Comparison of ENCODE assay signal across 8 cellular contexts in genomic region chr18:80108739-80109675, GRCh38. TPM values are rescaled to one million over a fixed set of nuclear protein-coding genes. Genes with fewer than 3 reads are reported as not detected.
A peak's percentile ranks its signal among the peaks of the same experiment; 100 is the strongest.
DNase-seq lines count a peak whose midpoint lies in the region; ATAC-seq and TF ChIP-seq lines count a peak whose summit lies in the region.

A gene with protein sequence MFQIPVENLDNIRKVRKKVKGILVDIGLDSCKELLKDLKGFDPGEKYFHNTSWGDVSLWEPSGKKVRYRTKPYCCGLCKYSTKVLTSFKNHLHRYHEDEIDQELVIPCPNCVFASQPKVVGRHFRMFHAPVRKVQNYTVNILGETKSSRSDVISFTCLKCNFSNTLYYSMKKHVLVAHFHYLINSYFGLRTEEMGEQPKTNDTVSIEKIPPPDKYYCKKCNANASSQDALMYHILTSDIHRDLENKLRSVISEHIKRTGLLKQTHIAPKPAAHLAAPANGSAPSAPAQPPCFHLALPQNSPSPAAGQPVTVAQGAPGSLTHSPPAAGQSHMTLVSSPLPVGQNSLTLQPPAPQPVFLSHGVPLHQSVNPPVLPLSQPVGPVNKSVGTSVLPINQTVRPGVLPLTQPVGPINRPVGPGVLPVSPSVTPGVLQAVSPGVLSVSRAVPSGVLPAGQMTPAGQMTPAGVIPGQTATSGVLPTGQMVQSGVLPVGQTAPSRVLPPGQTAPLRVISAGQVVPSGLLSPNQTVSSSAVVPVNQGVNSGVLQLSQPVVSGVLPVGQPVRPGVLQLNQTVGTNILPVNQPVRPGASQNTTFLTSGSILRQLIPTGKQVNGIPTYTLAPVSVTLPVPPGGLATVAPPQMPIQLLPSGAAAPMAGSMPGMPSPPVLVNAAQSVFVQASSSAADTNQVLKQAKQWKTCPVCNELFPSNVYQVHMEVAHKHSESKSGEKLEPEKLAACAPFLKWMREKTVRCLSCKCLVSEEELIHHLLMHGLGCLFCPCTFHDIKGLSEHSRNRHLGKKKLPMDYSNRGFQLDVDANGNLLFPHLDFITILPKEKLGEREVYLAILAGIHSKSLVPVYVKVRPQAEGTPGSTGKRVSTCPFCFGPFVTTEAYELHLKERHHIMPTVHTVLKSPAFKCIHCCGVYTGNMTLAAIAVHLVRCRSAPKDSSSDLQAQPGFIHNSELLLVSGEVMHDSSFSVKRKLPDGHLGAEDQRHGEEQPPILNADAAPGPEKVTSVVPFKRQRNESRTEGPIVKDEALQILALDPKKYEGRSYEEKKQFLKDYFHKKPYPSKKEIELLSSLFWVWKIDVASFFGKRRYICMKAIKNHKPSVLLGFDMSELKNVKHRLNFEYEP (plus strand): TSS chr18:80109262. CDS start chr18:80117543, 8,281 bp downstream.

- peak within 1 kb of the TSS; percentile 1; the same call in 1 of the 2 replicates for H2AK5ac ChIP-seq in IMR-90 (ENCODE audit: low read depth, low read length)

- in situ Hi-C loops in IMR-90 (cut with MboI; ENCODE audit: low sequenced_read_pairs) = no loop called here

- H3K79me1 ChIP-seq in IMR-90 (ENCODE audit: low read depth in 1 of 2, low read length in 2 of 2) = peaks cover 22 to 35% of the 10 kb centered on the region in 2 experiments

- peak within 1 kb of the TSS; percentile 92 for H3K27ac Mint-ChIP-seq in activated T-cell treated with anti-CD3 and anti-CD28 coated beads, Interleukin-2, amount 50 U/mL, for 24 hours

- peak within 1 kb of the TSS; percentile 69; the same call in 1 of the 2 replicates for H3K18ac ChIP-seq in IMR-90 (ENCODE audit: low read depth, low read length)

- no peaks in the 10 kb centered on the region for H3K27me3 Mint-ChIP-seq in activated T-cell treated with anti-CD3 and anti-CD28 coated beads, Interleukin-2, amount 50 U/mL, for 24 hours

- H3K23ac ChIP-seq in IMR-90 (ENCODE audit: low read depth, low read length) = peak within 1 kb of the TSS; percentile 77; the same call in 1 of the 2 replicates

- peaks cover 60% of the 10 kb centered on the region for H3K4me1 Mint-ChIP-seq in activated T-cell treated with anti-CD3 and anti-CD28 coated beads, Interleukin-2, amount 50 U/mL, for 24 hours (ENCODE audit: low read depth)

- TF ChIP-seq CTCF in IMR-90 (conservative IDR thresholded peaks at IDR 0.05; ENCODE audit: low read depth, low read length) = no peak
- TF ChIP-seq CTCF in esophagus squamous epithelium (IDR thresholded peaks at IDR 0.05) = no peak

- H4K91ac ChIP-seq in IMR-90 (ENCODE audit: insufficient read depth, low read depth, low read length) = peak within 1 kb of the TSS; percentile 23; the same call in 1 of the 2 replicates

- ATAC-seq in GM21528 (IDR thresholded peaks at IDR 0.05; ENCODE audit: low FRiP score, unreplicated experiment) (peak; percentile 79), IMR-90 (ENCODE audit: low read depth) (peak; percentile 82)

- peak within 1 kb of the TSS; percentile 100 for H3K4me3 ChIP-seq in IMR-90 (ENCODE audit: insufficient read depth, low read depth, low read length)
- peak within 1 kb of the TSS; percentile 63 to 90 (median 77) for H3K4me3 ChIP-seq in esophagus squamous epithelium

- TF ChIP-seq RAD21 in IMR-90 (IDR thresholded peaks at IDR 0.05; ENCODE audit: low read length) = no peak

- peak within 1 kb of the TSS; percentile 85 for H3K9ac ChIP-seq in IMR-90 (ENCODE audit: low read depth, low read length)

- CTCF ChIA-PET in IMR-90 (lab: Yijun Ruan, JAX) = no interaction called here

- H2BK5ac ChIP-seq in IMR-90 (ENCODE audit: low read depth, low read length, poor library complexity, severe bottlenecking) = peak within 1 kb of the TSS; percentile 8

- H3K4me1 ChIP-seq in IMR-90 (ENCODE audit: control insufficient read depth, insufficient read depth, low read length) (peaks cover 7% of the 10 kb centered on the region), esophagus squamous epithelium (peaks cover 9 to 39% (median 12%) of the 10 kb centered on the region in 3 donors)

- H4K20me1 ChIP-seq in IMR-90 (ENCODE audit: insufficient read depth, low read length) = peaks cover 33% of the 10 kb centered on the region

- TF ChIP-seq POLR2A in IMR-90 (IDR thresholded peaks at IDR 0.05; ENCODE audit: low read depth, low read length) (peak; percentile 61), esophagus squamous epithelium (IDR thresholded peaks at IDR 0.05) (peak in 3 of 4 donors; percentile 34 to 66 (median 56))

- POLR2A ChIA-PET in IMR-90 (lab: Charles Lee; ENCODE audit: unreplicated experiment) = no interaction called here

- no peaks in the 10 kb centered on the region for H3K27me3 ChIP-seq in IMR-90 (ENCODE audit: control insufficient read depth, insufficient read depth, low read length)
- H3K27me3 ChIP-seq in esophagus squamous epithelium = no peaks in the 10 kb centered on the region

- peak within 1 kb of the TSS; percentile 84 for H3K4me3 Mint-ChIP-seq in activated T-cell treated with anti-CD3 and anti-CD28 coated beads, Interleukin-2, amount 50 U/mL, for 24 hours

- H3K14ac ChIP-seq in IMR-90 (replicated peaks; ENCODE audit: low read depth, low read length) = peak within 1 kb of the TSS; percentile 70; the same call in 1 of the 2 replicates

- H3K9me3 Mint-ChIP-seq in activated T-cell treated with anti-CD3 and anti-CD28 coated beads, Interleukin-2, amount 50 U/mL, for 24 hours = no peaks in the 10 kb centered on the region

- intact Hi-C loops in IMR-90 (cut with micrococcal nuclease) = loop anchor here (1.0 kb wide), 1 partner anchor 138 kb away; the partner anchor contains the start of gene PARD6G
- intact Hi-C loops in esophagus squamous epithelium (cut with DNase I) = no loop called here

- dilution Hi-C loops in IMR-90 (cut with HindIII; ENCODE audit: low sequenced_read_pairs, unreplicated experiment) = no loop called here

- H2BK15ac ChIP-seq in IMR-90 (ENCODE audit: low read depth, low read length) = no peak within 1 kb of the TSS

- no TSS peak for BruUV-seq in IMR-90 (replicated peaks; lab: Mats Ljungman, UMichigan)

- peak within 1 kb of the TSS; percentile 95 for H2AFZ ChIP-seq in IMR-90 (replicated peaks; ENCODE audit: low read length, poor library complexity)

- H3K27ac ChIP-seq in IMR-90 (ENCODE audit: insufficient read depth, low read length) = peak within 1 kb of the TSS; percentile 54; the same call in 1 of the 2 replicates
- peak within 1 kb of the TSS; percentile 88 to 98 (median 92) for H3K27ac ChIP-seq in esophagus squamous epithelium

- H2BK20ac ChIP-seq in IMR-90 (ENCODE audit: low read depth, low read length) = no peak within 1 kb of the TSS

- DNase-seq in DMS114 treated with DMSO at 0.1 percent for 48 hours (lab: John Stamatoyannopoulos, UW; ENCODE audit: unreplicated experiment) = peak; percentile 61
- DNase-seq in IMR-90 = peak; percentile 96
- peak; percentile 90 for DNase-seq in activated T-cell treated with anti-CD3 and anti-CD28 coated beads, Interleukin-2, amount 50 U/mL, for 24 hours
- DNase-seq in esophagus squamous epithelium (lab: John Stamatoyannopoulos, UW) = peak; percentile 54
- peak; percentile 91 for DNase-seq in myocyte (ENCODE audit: low read depth)
- DNase-seq in stimulated activated CD8-positive, alpha-beta memory T cell treated with anti-CD3 and anti-CD28 coated beads, Interleukin-7, amount 100 ng/mL, for 48 hours (ENCODE audit: extremely low read depth in 1 of 2, low read depth in 1 of 2) = peak; percentile 53 to 86

- H3K4ac ChIP-seq in IMR-90 (ENCODE audit: low read depth, low read length) = peak within 1 kb of the TSS; percentile 61; the same call in 1 of the 2 replicates

- peak within 1 kb of the TSS; percentile 74 for H2BK120ac ChIP-seq in IMR-90 (ENCODE audit: low read depth, low read length)

- no peak within 1 kb of the TSS; the same call in 1 of the 2 replicates for H4K5ac ChIP-seq in IMR-90 (ENCODE audit: low read depth, low read length)

- H3K9me3 ChIP-seq in IMR-90 (ENCODE audit: control insufficient read depth, insufficient read depth, low read length) (no peaks in the 10 kb centered on the region), esophagus squamous epithelium (no peaks in the 10 kb centered on the region)

- H4K8ac ChIP-seq in IMR-90 (ENCODE audit: low read depth in 2 of 2, low read length in 2 of 2) = peak within 1 kb of the TSS in 1 of 2 experiments; percentile 85; a peak in 3 of 4 replicates

- H3K9me1 ChIP-seq in IMR-90 (ENCODE audit: insufficient read depth, low read length) = peaks cover 6% of the 10 kb centered on the region

- 1% methylated on average over 19 of the region's 76 CpGs; no CpG with 5 or more reads in 1 of the 2 experiments for WGBS in IMR-90 (ENCODE audit: extremely low coverage in 2 of 2, insufficient read length in 1 of 2), 2 experiments
- 7 to 53% methylated on average over 2 of the region's 76 CpGs for WGBS in esophagus squamous epithelium, 2 donors

- H3K36me3 ChIP-seq in IMR-90 (ENCODE audit: control insufficient read depth, insufficient read depth, low read length) (no peaks in the 10 kb centered on the region), esophagus squamous epithelium (no peaks in the 10 kb centered on the region)

- peak within 1 kb of the TSS; percentile 35; the same call in 1 of the 2 replicates for H3K56ac ChIP-seq in IMR-90 (ENCODE audit: extremely low read depth, insufficient read depth, low read length)

- H3K36me3 Mint-ChIP-seq in activated T-cell treated with anti-CD3 and anti-CD28 coated beads, Interleukin-2, amount 50 U/mL, for 24 hours (ENCODE audit: low read depth) = peaks cover 32% of the 10 kb centered on the region

- peak within 1 kb of the TSS; percentile 92 for H2AK9ac ChIP-seq in IMR-90 (replicated peaks; ENCODE audit: low read depth, low read length, poor library complexity)

- peak within 1 kb of the TSS; percentile 80 for H3K4me2 ChIP-seq in IMR-90 (ENCODE audit: low read depth, low read length)

TF ChIP-seq in IMR-90, 13 proteins besides CTCF, POLR2A, EP300 and RAD21 (continues in another document):
- TF ChIP-seq NFE2L2 (IDR thresholded peaks at IDR 0.05; ENCODE audit: low read depth, low read length) (no peak), MXI1 (IDR thresholded peaks at IDR 0.05; ENCODE audit: borderline replicate concordance, low read depth, low read length) (no peak)

TF ChIP-seq in PFSK-1, 5 proteins besides CTCF, POLR2A, EP300 and RAD21:
- no peak for TF ChIP-seq SIN3A (IDR thresholded peaks at IDR 0.05; ENCODE audit: borderline replicate concordance, insufficient read depth, low read length)
- TF ChIP-seq TAF1 (IDR thresholded peaks at IDR 0.05; ENCODE audit: borderline replicate concordance, insufficient read depth, low read length) = peak; percentile 57; the same call in 1 of the 2 replicates
- TF ChIP-seq FOXP2 (optimal IDR thresholded peaks at IDR 0.05; ENCODE audit: borderline replicate concordance, extremely low read depth, extremely low read length, insufficient read depth) = peak; percentile 13
- TF ChIP-seq POLR2AphosphoS5 (IDR thresholded peaks at IDR 0.05; ENCODE audit: low read depth, low read length) = peak; percentile 66

RNA-seq across cellular contexts. Expression of the gene that starts here (rescaled TPM):
- 13.9 and 18.3 TPM in 2 replicates for total RNA-seq in IMR-90 (2012; rRNA removed)
- polyA plus RNA-seq in IMR-90 (2012; rRNA removed) = 5.5 and 5.6 TPM in 2 replicates
- polyA plus RNA-seq in IMR-90 (2012; cell fraction: cytosol; rRNA removed) = 3.1 and 3.7 TPM in 2 replicates
- polyA plus RNA-seq in IMR-90 (2012; cell fraction: nucleus; rRNA removed; ENCODE audit: low replicate concordance) = 8.1 and 9.2 TPM in 2 replicates
- polyA plus RNA-seq in PFSK-1 (2012; ENCODE audit: insufficient read length, low read depth) = 12.7 TPM
- 10 to 100 TPM; 10.4 to 16.6 (median 12.9) TPM for total RNA-seq in esophagus squamous epithelium
- total RNA-seq in myocyte = 9.8 and 10.0 TPM in 2 replicates
- polyA plus RNA-seq in myocyte (2012) = 5.6 TPM

Comparison
In these comparisons a context has a peak if more than half of its experiments do, and no peak if none do; other contexts are left out.
1. Peak in every context shown above with its lines: DNase-seq, ATAC-seq, H3K4me3 ChIP-seq and H3K27ac ChIP-seq.